Comparison of ENCODE assay signal across 1 cellular context in the genomic region with DNA sequence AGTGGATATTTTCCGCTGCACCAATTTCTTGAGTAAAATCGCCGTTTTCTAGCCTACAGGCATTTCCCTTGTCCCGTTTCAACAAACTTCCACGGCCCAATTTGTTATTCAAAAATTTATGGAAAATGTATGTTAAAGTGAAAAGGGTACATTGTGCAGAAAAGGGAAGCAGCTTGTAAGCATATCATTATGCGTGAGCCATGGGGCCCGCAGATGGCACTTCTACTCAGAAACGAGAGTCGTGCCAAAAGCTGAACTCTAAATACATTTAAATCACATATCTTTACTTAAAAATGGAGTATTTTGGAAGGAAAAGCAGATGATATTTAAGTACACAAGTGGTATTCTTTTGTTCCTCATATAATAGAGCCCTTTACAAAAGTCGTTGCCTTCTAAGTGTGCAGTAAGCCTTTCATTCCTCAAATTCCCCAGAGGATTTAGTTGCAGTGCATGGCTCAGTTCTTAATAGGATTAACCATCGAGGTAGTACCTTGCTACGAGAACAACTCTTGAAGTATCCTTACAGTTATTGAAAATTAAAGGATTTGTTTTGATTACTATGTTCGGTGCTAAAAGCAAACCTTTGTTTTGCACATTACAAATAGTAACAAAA.
TF ChIP-seq lines count a peak whose summit lies in the region.

No MANE protein-coding gene starts in this region.

TF ChIP-seq in WTC11, 78 proteins besides CTCF, POLR2A, EP300 and RAD21 (continued from another document):
- TF ChIP-seq OVOL2 (CRISPR knock-in tag; IDR thresholded peaks at IDR 0.05; ENCODE audit: borderline replicate concordance): no peak
- TF ChIP-seq ZNF671 (CRISPR knock-in tag; IDR thresholded peaks at IDR 0.05): no peak
